ENCODE assay signal across 18 cellular contexts in the genomic region with DNA sequence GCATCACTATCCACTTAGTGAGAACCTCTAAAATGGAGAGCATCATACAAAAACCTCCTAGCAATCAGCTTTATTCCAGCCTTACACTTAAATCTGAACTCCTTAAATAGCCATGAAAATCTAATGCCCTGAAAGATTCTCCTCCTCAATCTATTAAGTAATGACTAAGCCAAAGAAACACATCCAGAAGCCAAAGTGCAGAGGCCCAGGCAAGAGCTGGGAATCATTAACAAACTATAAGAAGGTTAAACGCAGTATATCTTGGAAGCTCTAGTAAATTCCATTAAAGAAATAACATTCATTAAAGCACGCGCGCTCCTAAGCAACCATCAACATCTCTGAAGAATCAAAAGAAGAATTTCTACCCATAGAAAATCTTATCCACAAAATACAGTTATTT. TPM values are rescaled to one million over a fixed set of nuclear protein-coding genes. Genes with fewer than 3 reads are reported as not detected.
DNase-seq lines count a peak whose midpoint lies in the region; ATAC-seq and TF ChIP-seq lines count a peak whose summit lies in the region.
"Had no signal": no experiment of that assay in that cellular context is flagged by ENCODE, and none has a peak within 500 bp of the region (broad histone marks: within the 10 kb centered on the region; RNA-seq: fewer than 3 reads in every experiment).

No MANE protein-coding gene starts in this region.

- H2AFZ ChIP-seq in ACC112 (ENCODE audit: low read length, unreplicated experiment), result no peak overlapping the region

- H3K36me3 ChIP-seq in ACC112 (ENCODE audit: insufficient read depth, low read length) (no peaks in the 10 kb centered on the region), body of pancreas (replicated peaks in 1 of 2; ENCODE audit: insufficient read depth in 1 of 2, low read depth in 2 of 2) (no peaks in the 10 kb centered on the region), gastrocnemius medialis (no peaks in the 10 kb centered on the region)
- H3K36me3 ChIP-seq: colonic mucosa, lower lobe of right lung, upper lobe of left lung had no signal

- ATAC-seq in body of pancreas (no peak), gastrocnemius medialis (no peak), HG03520 (IDR thresholded peaks at IDR 0.05; ENCODE audit: unreplicated experiment) (no peak)
- ATAC-seq: esophagus mucosa; stimulated activated effector memory CD8-positive, alpha-beta T cell treated with anti-CD3 and anti-CD28 coated beads, Interleukin-12 subunit alpha, Interleukin-12 subunit beta, amount 100 ng/mL, for 72 hours had no signal

- peaks cover 3% of the 10 kb centered on the region for H3K79me2 ChIP-seq in ACC112 (ENCODE audit: control insufficient read depth, insufficient read depth, low read length, unreplicated experiment)

- H3K27ac ChIP-seq in ACC112 (ENCODE audit: low read depth, low read length) (peak overlapping the region; percentile 42), body of pancreas (no peak overlapping the region), gastrocnemius medialis (no peak overlapping the region)
- H3K27ac ChIP-seq: colonic mucosa, lower lobe of right lung, upper lobe of left lung had no signal

- H3K4me1 ChIP-seq in ACC112 (ENCODE audit: control insufficient read depth, insufficient read depth, low read length, unreplicated experiment) (peaks cover 72% of the 10 kb centered on the region), body of pancreas (peaks cover 11% of the 10 kb centered on the region), gastrocnemius medialis (peaks cover 14% of the 10 kb centered on the region in 2 donors)
- H3K4me1 ChIP-seq: colonic mucosa had no signal

- WGBS in body of pancreas, 2 donors, result 79 to 80% methylated on average over 4 of the region's 4 CpGs

- in situ Hi-C loops in astrocyte of the spinal cord (cut with HindIII; ENCODE audit: low sequenced_read_pairs), result no loop called here
- in situ Hi-C loops in gastrocnemius medialis (cut with MboI; ENCODE audit: low sequenced_read_pairs in 4 of 4), result no loop called here

- DNase-seq in HT-29 (ENCODE audit: low spot score) (peak; percentile 33), astrocyte of the spinal cord (ENCODE audit: low read depth, low spot score) (peak; percentile 65), left kidney (ENCODE audit: low read depth, low spot score) (peak; percentile 61), dermis blood vessel endothelial cell (no peak), body of pancreas (no peak), gastrocnemius medialis (no peak)
- DNase-seq: activated CD4-positive, alpha-beta T cell treated with anti-CD3 and anti-CD28 coated beads, Interleukin-2, amount 50 U/mL, for 4 hours; amniotic stem cell; colonic mucosa; lower lobe of right lung; NCI-H1092 treated with DMSO at 0.1 percent for 48 hours; NCI-H2227 treated with DMSO at 0.1 percent for 48 hours; SHP77 treated with DMSO at 0.1 percent for 48 hours; upper lobe of left lung had no signal

- H3K27me3 ChIP-seq in ACC112 (ENCODE audit: insufficient read depth, low read length) (no peaks in the 10 kb centered on the region), body of pancreas (no peaks in the 10 kb centered on the region), gastrocnemius medialis (no peaks in the 10 kb centered on the region)
- H3K27me3 ChIP-seq: colonic mucosa, upper lobe of left lung had no signal

- no peak for TF ChIP-seq CTCF in astrocyte of the spinal cord (IDR thresholded peaks at IDR 0.05; ENCODE audit: low read depth, low read length)
- TF ChIP-seq CTCF in body of pancreas (IDR thresholded peaks at IDR 0.05), result no peak
- no peak for TF ChIP-seq CTCF in gastrocnemius medialis (IDR thresholded peaks at IDR 0.05 in 4 of 5, conservative IDR thresholded peaks at IDR 0.05 in 1 of 5)

- TF ChIP-seq POLR2A in body of pancreas (IDR thresholded peaks at IDR 0.05) (no peak), gastrocnemius medialis (IDR thresholded peaks at IDR 0.05) (no peak)

- H3K9me3 ChIP-seq in body of pancreas, result no peaks in the 10 kb centered on the region
- H3K9me3 ChIP-seq in gastrocnemius medialis, result no peaks in the 10 kb centered on the region
- H3K9me3 ChIP-seq: colonic mucosa, lower lobe of right lung, upper lobe of left lung had no signal

- intact Hi-C loops in body of pancreas (cut with DNase I) (no loop called here), gastrocnemius medialis (cut with DNase I; ENCODE audit: low total_unique reads) (no loop called here)

- H3K4me3 ChIP-seq in ACC112 (ENCODE audit: low read depth, low read length), result no peak overlapping the region
- no peak overlapping the region for H3K4me3 ChIP-seq in astrocyte of the spinal cord (ENCODE audit: low read depth, low read length)
- H3K4me3 ChIP-seq in body of pancreas, result no peak overlapping the region
- H3K4me3 ChIP-seq in gastrocnemius medialis, result no peak overlapping the region
- H3K4me3 ChIP-seq: colonic mucosa, lower lobe of right lung, upper lobe of left lung had no signal

RNA-seq across cellular contexts. Expression of gene MB21D2, which starts 29.5 kb away (rescaled TPM):
- 3.0 and 4.3 TPM in 2 replicates for total RNA-seq in HT-29 (2014; rRNA removed; shearing (Covaris generic))
- total RNA-seq in dermis blood vessel endothelial cell (3.9 and 4.0 TPM in 2 replicates), body of pancreas (1 to 10 TPM in 1 of 2 donors, under 1 TPM in 1; 0.66 to 1.8 TPM), gastrocnemius medialis (1 to 10 TPM; 1.5 to 3.8 (median 2.7) TPM)

Comparison
In these comparisons a context has a peak if more than half of its experiments do, and no peak if none do; other contexts are left out.
1. DNase-seq: peak in HT-29 (single experiment), astrocyte of the spinal cord (single experiment) and left kidney (single experiment); none in dermis blood vessel endothelial cell (single experiment), body of pancreas (0 of 4) and gastrocnemius medialis (0 of 2).